In the genomic region with DNA sequence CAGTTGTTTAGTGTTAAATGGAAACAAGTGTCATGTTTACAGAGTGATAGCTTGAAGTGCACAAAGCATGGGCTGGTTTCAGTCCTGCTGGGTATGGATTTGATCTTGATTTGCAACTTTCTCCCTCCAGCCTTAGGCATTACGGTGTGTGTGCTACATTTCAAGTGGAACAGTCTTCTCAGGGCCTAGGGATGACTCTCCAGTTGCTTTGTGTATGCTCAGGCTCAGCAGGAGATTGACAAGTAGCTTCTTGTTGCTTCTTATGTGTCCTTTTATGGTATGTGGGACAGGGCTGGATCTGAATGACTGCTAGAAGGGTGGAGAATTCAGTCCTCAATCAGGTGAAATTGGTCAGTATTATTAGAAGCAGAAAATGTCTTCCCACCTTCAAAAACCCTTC, we compare ENCODE assay signal across 23 cellular contexts. TPM values are rescaled to one million over a fixed set of nuclear protein-coding genes. Genes with fewer than 3 reads are reported as not detected.
"Had no signal": no experiment of that assay in that cellular context is flagged by ENCODE, and none has a peak within 500 bp of the region (broad histone marks: within the 10 kb centered on the region; RNA-seq: fewer than 3 reads in every experiment).

No MANE protein-coding gene starts in this region.

- H3K36me3 ChIP-seq: ascending aorta, neutrophil, vagina had no signal

- DNase-seq: activated CD4-positive, alpha-beta T cell treated with anti-CD3 and anti-CD28 coated beads, Interleukin-2, amount 50 U/mL, for 1 hour; activated CD4-positive, CD25-positive, alpha-beta regulatory T cell treated with anti-CD3 and anti-CD28 coated beads, Interleukin-2, amount 50 U/mL, for 72 hours; activated CD8-positive, alpha-beta memory T cell treated with anti-CD3 and anti-CD28 coated beads, Interleukin-2, amount 50 U/mL, for 4 hours; activated effector memory CD4-positive, alpha-beta T cell treated with Interleukin-2 at 50 U/mL for 16 hours; activated naive CD4-positive, alpha-beta T cell treated with anti-CD3 and anti-CD28 coated beads, Interleukin-2, amount 10 ng/mL, durations not matched to agents 7 days and 5 days; activated T-cell treated with anti-CD3 and anti-CD28 coated beads, Interleukin-2, amount 50 U/mL, for 48 hours; effector CD8-positive, alpha-beta T cell; immature natural killer cell; mesenchymal stem cell; naive thymus-derived CD4-positive, alpha-beta T cell; stimulated activated CD4-positive, alpha-beta T cell treated with anti-CD3 and anti-CD28 coated beads, Interleukin-4, amount 100 ng/mL, for 1 hour; stimulated activated naive CD8-positive, alpha-beta T cell treated with anti-CD3 and anti-CD28 coated beads, Interleukin-15, amount 100 ng/mL, for 72 hours; T-helper 2 cell; trophoblast cell had no signal

- ATAC-seq: naive thymus-derived CD4-positive, alpha-beta T cell; sciatic nerve; stimulated activated naive CD8-positive, alpha-beta T cell treated with anti-CD3 and anti-CD28 coated beads, Interleukin-15, amount 100 ng/mL, for 72 hours had no signal

- H3K27ac ChIP-seq: ascending aorta, neutrophil, parathyroid adenoma, vagina, VCaP had no signal

- H3K27me3 ChIP-seq: ascending aorta, neutrophil, vagina had no signal

- H3K4me1 ChIP-seq: ascending aorta, parathyroid adenoma had no signal

- H3K4me3 ChIP-seq: ascending aorta, smooth muscle cell, vagina had no signal

- H3K9me3 ChIP-seq: neutrophil, vagina had no signal

RNA-seq across cellular contexts. Expression of a gene that starts 52.1 kb away (rescaled TPM):
- total RNA-seq: ascending aorta; frontal cortex; naive thymus-derived CD4-positive, alpha-beta T cell; smooth muscle cell; temporal lobe; vagina had no signal
- polyA plus RNA-seq: immature natural killer cell; naive thymus-derived CD4-positive, alpha-beta T cell; smooth muscle cell had no signal
